Comparison of ENCODE assay signal across 1 cellular context in the genomic region with DNA sequence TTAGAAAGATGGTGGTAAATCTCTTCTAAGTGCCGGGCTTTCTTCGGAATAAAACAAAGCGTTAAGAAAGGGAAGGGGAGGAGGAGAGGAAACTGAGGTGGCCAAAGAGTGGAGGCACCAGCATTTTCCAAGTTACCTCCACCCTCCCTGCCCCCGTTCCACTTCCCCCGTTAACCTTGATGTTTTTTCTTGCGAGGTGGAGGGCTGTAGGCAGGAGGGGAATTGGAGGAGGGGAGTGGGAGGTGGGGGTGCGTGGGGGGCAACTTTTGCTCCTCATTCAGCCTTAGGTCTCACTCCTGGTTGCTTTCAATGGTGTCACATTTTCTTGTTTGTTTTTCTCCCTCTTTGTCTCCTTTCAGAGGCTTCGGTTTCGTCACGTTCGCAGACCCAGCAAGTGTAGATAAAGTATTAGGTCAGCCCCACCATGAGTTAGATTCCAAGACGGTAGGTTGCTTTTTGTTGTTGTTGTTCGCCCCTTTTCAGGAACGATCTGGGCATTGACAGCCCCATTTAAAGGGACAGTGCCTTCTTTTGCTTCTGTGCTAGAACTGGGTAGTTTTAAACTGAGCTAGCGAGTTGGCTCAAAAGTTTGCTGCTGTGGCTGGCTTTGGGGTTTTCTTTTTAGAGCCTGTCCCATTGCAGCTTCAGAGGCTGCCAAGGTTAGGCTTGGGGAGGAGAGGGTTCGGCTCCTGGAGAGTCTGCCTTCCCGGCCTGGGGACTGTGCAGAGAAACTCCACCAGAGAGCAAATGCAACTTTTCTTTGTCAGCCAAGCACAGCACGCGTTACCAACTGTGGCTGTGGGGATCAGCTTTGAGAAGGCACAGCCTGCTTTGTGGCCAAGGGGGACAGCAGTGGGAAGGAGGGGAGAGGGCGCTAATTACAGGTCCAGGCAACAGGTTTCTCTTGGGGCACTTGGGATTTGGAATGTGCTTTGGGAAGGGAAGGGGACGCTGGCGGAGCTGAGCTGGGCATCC.
TF ChIP-seq lines count a peak whose summit lies in the region.

No MANE protein-coding gene starts in this region.

TF ChIP-seq in SK-N-SH treated with all-trans-retinoic acid at 6 μM for 48 hours, 23 proteins besides CTCF, POLR2A, EP300 and RAD21 (continued from another document):
- TF ChIP-seq, protein P1, sequence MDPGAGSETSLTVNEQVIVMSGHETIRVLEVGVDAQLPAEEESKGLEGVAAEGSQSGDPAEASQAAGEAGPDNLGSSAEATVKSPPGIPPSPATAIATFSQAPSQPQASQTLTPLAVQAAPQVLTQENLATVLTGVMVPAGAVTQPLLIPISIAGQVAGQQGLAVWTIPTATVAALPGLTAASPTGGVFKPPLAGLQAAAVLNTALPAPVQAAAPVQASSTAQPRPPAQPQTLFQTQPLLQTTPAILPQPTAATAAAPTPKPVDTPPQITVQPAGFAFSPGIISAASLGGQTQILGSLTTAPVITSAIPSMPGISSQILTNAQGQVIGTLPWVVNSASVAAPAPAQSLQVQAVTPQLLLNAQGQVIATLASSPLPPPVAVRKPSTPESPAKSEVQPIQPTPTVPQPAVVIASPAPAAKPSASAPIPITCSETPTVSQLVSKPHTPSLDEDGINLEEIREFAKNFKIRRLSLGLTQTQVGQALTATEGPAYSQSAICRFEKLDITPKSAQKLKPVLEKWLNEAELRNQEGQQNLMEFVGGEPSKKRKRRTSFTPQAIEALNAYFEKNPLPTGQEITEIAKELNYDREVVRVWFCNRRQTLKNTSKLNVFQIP (CRISPR knock-in tag; IDR thresholded peaks at IDR 0.05; ENCODE audit: borderline replicate concordance, low read depth) = no peak
- TF ChIP-seq BACH2 (CRISPR knock-in tag; IDR thresholded peaks at IDR 0.05; ENCODE audit: borderline replicate concordance) = no peak
TF ChIP-seq in SK-N-SH treated with all-trans-retinoic acid at 6 μM for 48 hours: peak in this region for 0.
